Comparison of ENCODE assay signal across 16 cellular contexts in the genomic region with DNA sequence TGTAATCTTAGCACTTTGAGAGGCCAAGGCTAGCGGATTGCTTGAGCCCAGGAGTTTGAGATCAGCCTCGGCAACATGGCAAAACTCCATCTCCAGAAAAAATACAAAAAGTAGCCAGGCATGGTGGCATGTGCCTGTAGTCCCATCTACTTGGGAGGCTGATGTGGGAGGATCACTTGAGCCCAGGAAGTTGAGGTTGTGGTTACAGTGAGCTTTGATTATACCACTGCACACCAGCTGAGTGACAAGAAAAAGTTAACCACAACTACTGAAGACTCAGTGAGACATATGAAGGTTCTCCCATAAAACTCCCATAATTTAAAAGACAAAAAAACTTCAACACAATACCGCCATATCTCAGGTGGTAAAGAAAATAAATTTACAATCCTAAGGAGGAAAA.
"Had no signal": no experiment of that assay in that cellular context is flagged by ENCODE, and none has a peak within 500 bp of the region (broad histone marks: within the 10 kb centered on the region; RNA-seq: fewer than 3 reads in every experiment).

No MANE protein-coding gene starts in this region.

- H3K27ac Mint-ChIP-seq: activated naive CD4-positive, alpha-beta T cell treated with anti-CD3 and anti-CD28 coated beads, Interleukin-2, amount 50 U/mL, for 24 hours; activated T-helper 2 cell treated with anti-CD3 and anti-CD28 coated beads, Interferon-gamma antibody, Interleukin-2, Interleukin-4, amounts not matched to agents 10 μg/mL and 5 μg/mL and 100 μg/mL, durations not matched to agents 14 hours and 24 hours and 36 hours; endodermal cell; nephron progenitor cell had no signal

- ATAC-seq: left lobe of liver, psoas muscle, sciatic nerve had no signal

- DNase-seq: activated CD4-positive, alpha-beta T cell treated with anti-CD3 and anti-CD28 coated beads for 1 hour; activated T-cell treated with anti-CD3 and anti-CD28 coated beads for 4 hours; brain microvascular endothelial cell; cerebellar nuclear complex; dermis blood vessel endothelial cell; endodermal cell; erythroblast; nephron progenitor cell; psoas muscle; stimulated activated CD4-positive, alpha-beta T cell treated with anti-CD3 and anti-CD28 coated beads, Interleukin-2, amount 100 ng/mL, for 24 hours; T-helper 9 cell; trophoblast cell had no signal

- H3K4me3 Mint-ChIP-seq: activated naive CD4-positive, alpha-beta T cell treated with anti-CD3 and anti-CD28 coated beads, Interleukin-2, amount 50 U/mL, for 24 hours; endodermal cell; nephron progenitor cell had no signal

- H3K36me3 Mint-ChIP-seq: activated naive CD4-positive, alpha-beta T cell treated with anti-CD3 and anti-CD28 coated beads, Interleukin-2, amount 50 U/mL, for 24 hours had no signal

- H3K9me3 Mint-ChIP-seq: activated naive CD4-positive, alpha-beta T cell treated with anti-CD3 and anti-CD28 coated beads, Interleukin-2, amount 50 U/mL, for 24 hours; endodermal cell; nephron progenitor cell had no signal
